12 cellular contexts compared by ENCODE assay signal in genomic region chr10:30233186-30233958, GRCh38.
DNase-seq lines count a peak whose midpoint lies in the region; TF ChIP-seq lines count a peak whose summit lies in the region.
"Had no signal": no experiment of that assay in that cellular context is flagged by ENCODE, and none has a peak within 500 bp of the region (broad histone marks: within the 10 kb centered on the region; RNA-seq: fewer than 3 reads in every experiment).

No MANE protein-coding gene starts in this region.

- H3K27me3 ChIP-seq in parathyroid adenoma (ENCODE audit: control insufficient read depth, insufficient read depth, low read length): no peaks in the 10 kb centered on the region

- H2AFZ ChIP-seq in parathyroid adenoma: peak overlapping the region; percentile 5

- DNase-seq in ELR (ENCODE audit: low read depth) (peak; percentile 39), RPMI7951 (ENCODE audit: low read depth) (peak; percentile 34), dedifferentiated amniotic fluid mesenchymal stem cell (ENCODE audit: extremely low spot score) (peak; percentile 39), germinal center (ENCODE audit: low spot score) (no peak), NCI-H1092 (lab: John Stamatoyannopoulos, UW) (no peak), NCI-H2029 (lab: John Stamatoyannopoulos, UW) (no peak)
- DNase-seq: CD8-positive, alpha-beta memory T cell; NCI-H1417; NCI-H1930; NCI-H510A treated with DMSO at 0.1 percent for 48 hours had no signal

- H3K4me3 ChIP-seq in parathyroid adenoma (ENCODE audit: low read depth, low read length): no peak overlapping the region

- no peaks in the 10 kb centered on the region for H3K36me3 ChIP-seq in parathyroid adenoma (ENCODE audit: control insufficient read depth, insufficient read depth, low read length)

- no peak for TF ChIP-seq CTCF in parathyroid adenoma (IDR thresholded peaks at IDR 0.05)

- H3K4me2 ChIP-seq in parathyroid adenoma (ENCODE audit: low read length): no peak overlapping the region
- H3K4me2 ChIP-seq: KMS-11 had no signal

- no peaks in the 10 kb centered on the region for H3K9me3 ChIP-seq in parathyroid adenoma (ENCODE audit: control insufficient read depth, low read length)

- H3K79me2 ChIP-seq in parathyroid adenoma: no peaks in the 10 kb centered on the region

- H3K4me1 ChIP-seq in parathyroid adenoma: no peaks in the 10 kb centered on the region

- H3K9ac ChIP-seq in parathyroid adenoma: no peak overlapping the region
- H3K9ac ChIP-seq: KMS-11 had no signal

- no peak overlapping the region for H3K27ac ChIP-seq in parathyroid adenoma
- H3K27ac ChIP-seq: KMS-11 had no signal

Comparison
In these comparisons a context has a peak if more than half of its experiments do, and no peak if none do; other contexts are left out.
1. DNase-seq: peak in ELR (single experiment), RPMI7951 (single experiment) and dedifferentiated amniotic fluid mesenchymal stem cell (single experiment); none in germinal center (single experiment), NCI-H1092 (single experiment) and NCI-H2029 (single experiment).